Comparison of ENCODE assay signal across 1 cellular context in genomic region chr5:143066556-143067281, GRCh38.
TF ChIP-seq lines count a peak whose summit lies in the region.

No MANE protein-coding gene starts in this region.

TF ChIP-seq in GM12878, 131 proteins besides CTCF, POLR2A, EP300 and RAD21 (continued from another document):
- peak; percentile 57; the same call in 1 of the 2 replicates for TF ChIP-seq TCF12 (IDR thresholded peaks at IDR 0.05; ENCODE audit: low read depth, low read length)
- TF ChIP-seq MAX (IDR thresholded peaks at IDR 0.05; ENCODE audit: low read depth, low read length) = no peak
- no peak for TF ChIP-seq SMAD5 (IDR thresholded peaks at IDR 0.05; ENCODE audit: low read depth)
- no peak for TF ChIP-seq RBBP5 (conservative IDR thresholded peaks at IDR 0.05)
- no peak for TF ChIP-seq MLLT1 (IDR thresholded peaks at IDR 0.05)
